Comparison of ENCODE assay signal across 27 cellular contexts in genomic region chr6:9455794-9456193, GRCh38.
DNase-seq lines count a peak whose midpoint lies in the region; ATAC-seq and TF ChIP-seq lines count a peak whose summit lies in the region.
"Had no signal": no experiment of that assay in that cellular context is flagged by ENCODE, and none has a peak within 500 bp of the region (broad histone marks: within the 10 kb centered on the region; RNA-seq: fewer than 3 reads in every experiment).

No MANE protein-coding gene starts in this region.

- H3K4me1 ChIP-seq in NT2/D1 (ENCODE audit: insufficient read depth, insufficient read length) = no peaks in the 10 kb centered on the region
- no peaks in the 10 kb centered on the region for H3K4me1 ChIP-seq in CD4-positive, alpha-beta memory T cell (ENCODE audit: insufficient read depth, low read length)
- no peaks in the 10 kb centered on the region for H3K4me1 ChIP-seq in gastroesophageal sphincter
- H3K4me1 ChIP-seq: lower lobe of right lung, spleen, thyroid gland had no signal

- POLR2A ChIA-PET in CD4-positive, alpha-beta memory T cell (lab: Charles Lee; ENCODE audit: partially characterized antibody) = no interaction called here

- intact Hi-C loops in CD4-positive, alpha-beta memory T cell (cut with micrococcal nuclease) = no loop called here

- TF ChIP-seq CTCF in glutamatergic neuron (IDR thresholded peaks at IDR 0.05; ENCODE audit: partially characterized antibody, unreplicated experiment) (no peak), gastroesophageal sphincter (IDR thresholded peaks at IDR 0.05) (no peak)

- H3K4me3 ChIP-seq in NT2/D1 (ENCODE audit: insufficient read length, low read depth) (no peak overlapping the region), gastroesophageal sphincter (no peak overlapping the region)
- H3K4me3 ChIP-seq in CD4-positive, alpha-beta memory T cell (ENCODE audit: low read length in 2 of 2) = no peak overlapping the region
- H3K4me3 ChIP-seq: lower lobe of right lung, spleen, thyroid gland had no signal

- no peak overlapping the region for H3K27ac ChIP-seq in CD4-positive, alpha-beta memory T cell (ENCODE audit: low read depth, low read length)
- no peak overlapping the region for H3K27ac ChIP-seq in gastroesophageal sphincter
- H3K27ac ChIP-seq: epithelial cell of prostate, lower lobe of right lung, spleen, thyroid gland had no signal

- TF ChIP-seq POLR2A in gastroesophageal sphincter (IDR thresholded peaks at IDR 0.05) = no peak

- H3K9me3 Mint-ChIP-seq in glutamatergic neuron (ENCODE audit: unreplicated experiment) = peaks cover 9% of the 10 kb centered on the region
- H3K9me3 Mint-ChIP-seq in CD4-positive, alpha-beta memory T cell = peaks cover 0 to 5% (median 0%) of the 10 kb centered on the region in 8 donors
- no peaks in the 10 kb centered on the region for H3K9me3 Mint-ChIP-seq in stimulated activated naive B cell treated with anti-CD40 and anti-IgM and Interleukin-4, amounts not matched to agents 10 μg/mL and 1 μg/mL and 100 μg/mL, for 72 hours
- H3K9me3 Mint-ChIP-seq: activated naive CD4-positive, alpha-beta T cell treated with anti-CD3 and anti-CD28 coated beads for 36 hours; HFFc6; stimulated activated naive CD8-positive, alpha-beta T cell treated with anti-CD3 and anti-CD28 coated beads, Interleukin-15, Interleukin-2, amounts not matched to agents 100 ng/mL and 50 ng/mL, for 24 hours had no signal

- H3K36me3 ChIP-seq in NT2/D1 (ENCODE audit: insufficient read depth, insufficient read length, low read length) (no peaks in the 10 kb centered on the region), gastroesophageal sphincter (no peaks in the 10 kb centered on the region)
- H3K36me3 ChIP-seq in CD4-positive, alpha-beta memory T cell (ENCODE audit: insufficient read depth, low read length) = no peaks in the 10 kb centered on the region
- H3K36me3 ChIP-seq: lower lobe of right lung, spleen, thyroid gland had no signal

- H3K9me3 ChIP-seq in NT2/D1 (ENCODE audit: insufficient read depth, low read length) (no peaks in the 10 kb centered on the region), gastroesophageal sphincter (peaks cover 0 to 10% (median 0%) of the 10 kb centered on the region in 3 donors)
- H3K9me3 ChIP-seq in CD4-positive, alpha-beta memory T cell (ENCODE audit: control insufficient read depth in 1 of 2, low read length in 2 of 2) = no peaks in the 10 kb centered on the region
- H3K9me3 ChIP-seq: thyroid gland had no signal

- H3K4me3 Mint-ChIP-seq in glutamatergic neuron (ENCODE audit: unreplicated experiment) = peak overlapping the region; percentile 80
- no peak overlapping the region for H3K4me3 Mint-ChIP-seq in CD4-positive, alpha-beta memory T cell
- no peak overlapping the region for H3K4me3 Mint-ChIP-seq in stimulated activated naive B cell treated with anti-CD40 and anti-IgM and Interleukin-4, amounts not matched to agents 10 μg/mL and 1 μg/mL and 100 μg/mL, for 72 hours
- H3K4me3 Mint-ChIP-seq: activated naive CD4-positive, alpha-beta T cell treated with anti-CD3 and anti-CD28 coated beads for 36 hours; B cell; HFFc6; stimulated activated naive CD8-positive, alpha-beta T cell treated with anti-CD3 and anti-CD28 coated beads, Interleukin-15, Interleukin-2, amounts not matched to agents 100 ng/mL and 50 ng/mL, for 24 hours had no signal

- peaks cover 31% of the 10 kb centered on the region for H3K4me1 Mint-ChIP-seq in glutamatergic neuron (ENCODE audit: low read depth, unreplicated experiment)
- H3K4me1 Mint-ChIP-seq in CD4-positive, alpha-beta memory T cell = no peaks in the 10 kb centered on the region
- H3K4me1 Mint-ChIP-seq in stimulated activated naive B cell treated with anti-CD40 and anti-IgM and Interleukin-4, amounts not matched to agents 10 μg/mL and 1 μg/mL and 100 μg/mL, for 72 hours = no peaks in the 10 kb centered on the region
- H3K4me1 Mint-ChIP-seq: B cell had no signal

- no peak for ATAC-seq in stimulated activated naive B cell treated with anti-CD40 and anti-IgM and Interleukin-4, amounts not matched to agents 10 μg/mL and 1 μg/mL and 100 μg/mL, for 72 hours (replicated peaks)
- ATAC-seq in gastroesophageal sphincter = no peak
- ATAC-seq: HepG2, lower lobe of right lung had no signal

- no peak for TF ChIP-seq EP300 in gastroesophageal sphincter (IDR thresholded peaks at IDR 0.05)

- peak; percentile 13 for DNase-seq in NCI-H2227 treated with DMSO at 0.1 percent for 48 hours (lab: John Stamatoyannopoulos, UW)
- DNase-seq in NCI-H2227 (lab: John Stamatoyannopoulos, UW; ENCODE audit: unreplicated experiment) = no peak
- peak; percentile 1 for DNase-seq in NT2/D1 (ENCODE audit: low read depth, low spot score)
- no peak for DNase-seq in glutamatergic neuron
- DNase-seq in CD4-positive, alpha-beta memory T cell = no peak
- DNase-seq in stimulated activated naive B cell treated with anti-CD40 and anti-IgM and Interleukin-4, amounts not matched to agents 10 μg/mL and 1 μg/mL and 100 μg/mL, for 72 hours = no peak
- no peak for DNase-seq in NCI-H1694 (lab: John Stamatoyannopoulos, UW)
- DNase-seq: 8988T; activated CD4-positive, CD25-positive, alpha-beta regulatory T cell treated with anti-CD3 and anti-CD28 coated beads, Interleukin-2, amount 50 U/mL, for 72 hours; activated naive CD4-positive, alpha-beta T cell treated with anti-CD3 and anti-CD28 coated beads for 36 hours; activated T-cell treated with anti-CD3 and anti-CD28 coated beads, Interleukin-2, amount 50 U/mL, for 1 hour; amygdala; caudate nucleus; DMS79 treated with DMSO at 0.1 percent for 48 hours; HFFc6; islet precursor cell; lower lobe of right lung; NCI-H1092; spleen; stimulated activated CD4-positive, alpha-beta T cell treated with anti-CD3 and anti-CD28 coated beads, Interleukin-4, amount 100 ng/mL, for 1 hour; T1000; thyroid gland had no signal

- CTCF ChIA-PET in CD4-positive, alpha-beta memory T cell (lab: Charles Lee; ENCODE audit: partially characterized antibody) = no interaction called here

- H3K9ac ChIP-seq in NT2/D1 (ENCODE audit: insufficient read length, low read depth) = no peak overlapping the region

- H3K27ac Mint-ChIP-seq in glutamatergic neuron (ENCODE audit: unreplicated experiment) = peak overlapping the region; percentile 98
- H3K27ac Mint-ChIP-seq in CD4-positive, alpha-beta memory T cell = no peak overlapping the region
- no peak overlapping the region for H3K27ac Mint-ChIP-seq in stimulated activated naive B cell treated with anti-CD40 and anti-IgM and Interleukin-4, amounts not matched to agents 10 μg/mL and 1 μg/mL and 100 μg/mL, for 72 hours
- H3K27ac Mint-ChIP-seq: activated naive CD4-positive, alpha-beta T cell treated with anti-CD3 and anti-CD28 coated beads for 36 hours; B cell; HFFc6; stimulated activated naive CD8-positive, alpha-beta T cell treated with anti-CD3 and anti-CD28 coated beads, Interleukin-15, Interleukin-2, amounts not matched to agents 100 ng/mL and 50 ng/mL, for 24 hours had no signal

- 21 to 31% methylated on average over 2 to 5 of the region's 5 CpGs for WGBS in gastroesophageal sphincter (ENCODE audit: low coverage in 1 of 2), 2 donors

- peaks cover 9% of the 10 kb centered on the region for H3K27me3 Mint-ChIP-seq in glutamatergic neuron (ENCODE audit: unreplicated experiment)
- no peaks in the 10 kb centered on the region for H3K27me3 Mint-ChIP-seq in CD4-positive, alpha-beta memory T cell
- H3K27me3 Mint-ChIP-seq in stimulated activated naive B cell treated with anti-CD40 and anti-IgM and Interleukin-4, amounts not matched to agents 10 μg/mL and 1 μg/mL and 100 μg/mL, for 72 hours = no peaks in the 10 kb centered on the region
- H3K27me3 Mint-ChIP-seq: B cell; stimulated activated naive CD8-positive, alpha-beta T cell treated with anti-CD3 and anti-CD28 coated beads, Interleukin-15, Interleukin-2, amounts not matched to agents 100 ng/mL and 50 ng/mL, for 24 hours had no signal

- no peaks in the 10 kb centered on the region for H3K27me3 ChIP-seq in NT2/D1 (ENCODE audit: insufficient read depth, insufficient read length)
- H3K27me3 ChIP-seq in CD4-positive, alpha-beta memory T cell (ENCODE audit: insufficient read depth, low read length) = no peaks in the 10 kb centered on the region
- no peaks in the 10 kb centered on the region for H3K27me3 ChIP-seq in gastroesophageal sphincter
- H3K27me3 ChIP-seq: spleen, thyroid gland had no signal

- H3K36me3 Mint-ChIP-seq in glutamatergic neuron (ENCODE audit: unreplicated experiment) = no peaks in the 10 kb centered on the region
- no peaks in the 10 kb centered on the region for H3K36me3 Mint-ChIP-seq in CD4-positive, alpha-beta memory T cell
- H3K36me3 Mint-ChIP-seq in stimulated activated naive B cell treated with anti-CD40 and anti-IgM and Interleukin-4, amounts not matched to agents 10 μg/mL and 1 μg/mL and 100 μg/mL, for 72 hours = no peaks in the 10 kb centered on the region

Comparison
In these comparisons a context has a peak if more than half of its experiments do, and no peak if none do; other contexts are left out.
1. DNase-seq: peak in NCI-H2227 treated with DMSO at 0.1 percent for 48 hours (single experiment) and NT2/D1 (single experiment); none in NCI-H2227 (single experiment), glutamatergic neuron (single experiment), CD4-positive, alpha-beta memory T cell (0 of 5), stimulated activated naive B cell treated with anti-CD40 and anti-IgM and Interleukin-4, amounts not matched to agents 10 μg/mL and 1 μg/mL and 100 μg/mL, for 72 hours (single experiment) and NCI-H1694 (single experiment).